15 cellular contexts compared by ENCODE assay signal in genomic region chr13:24500977-24501376, GRCh38. TPM values are rescaled to one million over a fixed set of nuclear protein-coding genes. Genes with fewer than 3 reads are reported as not detected.
A peak's percentile ranks its signal among the peaks of the same experiment; 100 is the strongest.
DNase-seq lines count a peak whose midpoint lies in the region; ATAC-seq and TF ChIP-seq lines count a peak whose summit lies in the region.
"Had no signal": no experiment of that assay in that cellular context is flagged by ENCODE, and none has a peak within 500 bp of the region (broad histone marks: within the 10 kb centered on the region; RNA-seq: fewer than 3 reads in every experiment).

No MANE protein-coding gene starts in this region.

- peaks cover 6 to 26% of the 10 kb centered on the region in 2 donors for H3K4me1 ChIP-seq in left lung

- H3K36me3 Mint-ChIP-seq in chondrocyte (ENCODE audit: low read depth) (peaks cover 13% of the 10 kb centered on the region), nephron progenitor cell (ENCODE audit: low read depth) (peaks cover 41% of the 10 kb centered on the region)

- DNase-seq in AG10803 (ENCODE audit: low read depth) = peak; percentile 44
- peak; percentile 67 for DNase-seq in NCI-H460 (ENCODE audit: extremely low read depth, low read depth)
- DNase-seq in chondrocyte (ENCODE audit: low spot score) = no peak
- DNase-seq in left lung = no peak
- no peak for DNase-seq in DMS153 (lab: John Stamatoyannopoulos, UW)
- DNase-seq in nephron progenitor cell = no peak
- DNase-seq: activated CD4-positive, alpha-beta T cell treated with anti-CD3 and anti-CD28 coated beads, Interleukin-2, amount 50 U/mL, for 4 hours; activated naive CD4-positive, alpha-beta T cell treated with anti-CD3 and anti-CD28 coated beads, Interleukin-2, amount 10 ng/mL, durations not matched to agents 7 days and 5 days; CD4-positive, CD25-positive, alpha-beta regulatory T cell; naive thymus-derived CD4-positive, alpha-beta T cell; NCI-H1417; T-helper 1 cell had no signal

- peaks cover 27% of the 10 kb centered on the region for H3K4me1 Mint-ChIP-seq in chondrocyte (ENCODE audit: low read depth)
- peaks cover 11% of the 10 kb centered on the region for H3K4me1 Mint-ChIP-seq in nephron progenitor cell
- H3K4me1 Mint-ChIP-seq: activated naive CD4-positive, alpha-beta T cell treated with anti-CD3 and anti-CD28 coated beads, Interleukin-2, amount 10 ng/mL, durations not matched to agents 7 days and 5 days had no signal

- peak overlapping the region; percentile 53 for H3K27ac Mint-ChIP-seq in chondrocyte (ENCODE audit: unreplicated experiment)
- H3K27ac Mint-ChIP-seq in nephron progenitor cell = no peak overlapping the region
- H3K27ac Mint-ChIP-seq: activated naive CD4-positive, alpha-beta T cell treated with anti-CD3 and anti-CD28 coated beads, Interleukin-2, amount 10 ng/mL, durations not matched to agents 7 days and 5 days; naive thymus-derived CD4-positive, alpha-beta T cell had no signal

- H3K27me3 Mint-ChIP-seq in chondrocyte (ENCODE audit: low read depth) (no peaks in the 10 kb centered on the region), nephron progenitor cell (ENCODE audit: low read depth, poor library complexity) (no peaks in the 10 kb centered on the region)
- H3K27me3 Mint-ChIP-seq: activated naive CD4-positive, alpha-beta T cell treated with anti-CD3 and anti-CD28 coated beads, Interleukin-2, amount 10 ng/mL, durations not matched to agents 7 days and 5 days; CD4-positive, CD25-positive, alpha-beta regulatory T cell; naive thymus-derived CD4-positive, alpha-beta T cell had no signal

- no peak for TF ChIP-seq POLR2A in GM18505 (IDR thresholded peaks at IDR 0.05; ENCODE audit: borderline replicate concordance, extremely low read depth, insufficient read depth, insufficient read length)

- no peaks in the 10 kb centered on the region for H3K27me3 ChIP-seq in left lung

- no peak overlapping the region for H3K27ac ChIP-seq in left lung
- H3K27ac ChIP-seq: HL-60 had no signal

- H3K9me3 Mint-ChIP-seq in chondrocyte (ENCODE audit: low read depth) = no peaks in the 10 kb centered on the region
- H3K9me3 Mint-ChIP-seq in nephron progenitor cell = no peaks in the 10 kb centered on the region
- H3K9me3 Mint-ChIP-seq: activated naive CD4-positive, alpha-beta T cell treated with anti-CD3 and anti-CD28 coated beads, Interleukin-2, amount 10 ng/mL, durations not matched to agents 7 days and 5 days; CD4-positive, CD25-positive, alpha-beta regulatory T cell; naive thymus-derived CD4-positive, alpha-beta T cell had no signal

- no peak overlapping the region for H3K4me3 Mint-ChIP-seq in chondrocyte (ENCODE audit: unreplicated experiment)
- no peak overlapping the region for H3K4me3 Mint-ChIP-seq in nephron progenitor cell
- H3K4me3 Mint-ChIP-seq: activated naive CD4-positive, alpha-beta T cell treated with anti-CD3 and anti-CD28 coated beads, Interleukin-2, amount 10 ng/mL, durations not matched to agents 7 days and 5 days; CD4-positive, CD25-positive, alpha-beta regulatory T cell; naive thymus-derived CD4-positive, alpha-beta T cell had no signal

- no peaks in the 10 kb centered on the region for H3K9me3 ChIP-seq in left lung

- ATAC-seq in left lung (peak; percentile 40), GM18505 (IDR thresholded peaks at IDR 0.05; ENCODE audit: unreplicated experiment) (no peak), GM19023 (IDR thresholded peaks at IDR 0.05; ENCODE audit: unreplicated experiment) (no peak)
- ATAC-seq: naive thymus-derived CD4-positive, alpha-beta T cell had no signal

- H3K36me3 ChIP-seq in left lung = peaks cover 0 to 66% of the 10 kb centered on the region in 2 donors

- no peak overlapping the region for H3K4me3 ChIP-seq in AG10803 (ENCODE audit: low read length)
- no peak overlapping the region for H3K4me3 ChIP-seq in left lung

- TF ChIP-seq CTCF in AG10803 (conservative IDR thresholded peaks at IDR 0.05; ENCODE audit: low read length) (no peak), chondrocyte (IDR thresholded peaks at IDR 0.05) (no peak), left lung (IDR thresholded peaks at IDR 0.05) (no peak), nephron progenitor cell (IDR thresholded peaks at IDR 0.05) (no peak)

- intact Hi-C loops in left lung (cut with DNase I) = no loop called here

RNA-seq across cellular contexts. Expression of gene PARP4, which starts 11.6 kb away (rescaled TPM):
- 66.0 and 80.7 TPM in 2 replicates for total RNA-seq in NCI-H460 (2014; rRNA removed; shearing (Covaris generic))
- 30.2 and 46.3 TPM in 2 replicates for polyA plus RNA-seq in NCI-H460 (2014; cell fraction: nucleus; rRNA removed)
- total RNA-seq in chondrocyte (35.7 to 44.9 TPM (median 35.8 TPM) in 3 replicates), left lung (10 to 100 TPM; 71.9 to 76.8 TPM)

Comparison
In these comparisons a context has a peak if more than half of its experiments do, and no peak if none do; other contexts are left out.
1. DNase-seq: peak in AG10803 (single experiment) and NCI-H460 (single experiment); none in chondrocyte (single experiment), left lung (0 of 2), DMS153 (single experiment) and nephron progenitor cell (single experiment).